In genomic region chr4:143362392-143363046, GRCh38 we compare ENCODE assay signal across 1 cellular context.
TF ChIP-seq lines count a peak whose summit lies in the region.

No MANE protein-coding gene starts in this region.

TF ChIP-seq in K562, 482 proteins besides CTCF, POLR2A, EP300 and RAD21 (continued from another document):
- TF ChIP-seq HIVEP1 (CRISPR knock-in tag; IDR thresholded peaks at IDR 0.05) (peak; percentile 78; the same call in 1 of the 2 replicates), NR2C1 (IDR thresholded peaks at IDR 0.05) (no peak), NR2C1 (tag; IDR thresholded peaks at IDR 0.05) (peak; percentile 81), PTTG1 (tag; IDR thresholded peaks at IDR 0.05; ENCODE audit: low read depth) (peak; percentile 83), CBX5 (IDR thresholded peaks at IDR 0.05; ENCODE audit: borderline replicate concordance, low read depth) (no peak), ZNF444 (CRISPR knock-in tag; IDR thresholded peaks at IDR 0.05) (0 out of 2 replicates have a peak, but pooled peaks have one; percentile 57), ZNF589 (CRISPR knock-in tag; IDR thresholded peaks at IDR 0.05; ENCODE audit: low read depth) (0 out of 2 replicates have a peak, but pooled peaks have one; percentile 54), NFXL1 (CRISPR knock-in tag; IDR thresholded peaks at IDR 0.05) (peak; percentile 54; the same call in 1 of the 2 replicates), STAT5A (IDR thresholded peaks at IDR 0.05; ENCODE audit: borderline replicate concordance, low read length) (peak; percentile 72), GTF2A2 (tag; IDR thresholded peaks at IDR 0.05) (peak; percentile 80), KLF13 (tag; IDR thresholded peaks at IDR 0.05; ENCODE audit: borderline replicate concordance, low read depth) (0 out of 2 replicates have a peak, but pooled peaks have one; percentile 28), ZNF766 (CRISPR knock-in tag; conservative IDR thresholded peaks at IDR 0.05) (0 out of 2 replicates have a peak, but pooled peaks have one; percentile 35), ZNF668 (CRISPR knock-in tag; IDR thresholded peaks at IDR 0.05) (peak; percentile 77), KLF6 (CRISPR knock-in tag; IDR thresholded peaks at IDR 0.05; ENCODE audit: borderline replicate concordance) (peak; percentile 65; the same call in 1 of the 2 replicates), SRSF9 (IDR thresholded peaks at IDR 0.05; ENCODE audit: borderline replicate concordance, low read depth, low read length) (no peak), SMAD3 (CRISPR knock-in tag; conservative IDR thresholded peaks at IDR 0.05) (peak; percentile 61; the same call in 1 of the 2 replicates), ARNT (IDR thresholded peaks at IDR 0.05) (no peak), HINFP (tag; conservative IDR thresholded peaks at IDR 0.05; ENCODE audit: low read depth) (no peak), ZNF77 (CRISPR knock-in tag; IDR thresholded peaks at IDR 0.05) (no peak), MEF2D (tag; conservative IDR thresholded peaks at IDR 0.05; ENCODE audit: low read depth) (peak; percentile 83; the same call in 1 of the 2 replicates), ZNF740 (CRISPR knock-in tag; IDR thresholded peaks at IDR 0.05) (no peak), ZNF740 (tag; IDR thresholded peaks at IDR 0.05) (peak in 1 of 2 experiments; percentile 91; a peak in 2 of 4 replicates), ZBTB34 (CRISPR knock-in tag; IDR thresholded peaks at IDR 0.05) (peak; percentile 52; the same call in 1 of the 2 replicates), ZNF592 (IDR thresholded peaks at IDR 0.05) (peak; percentile 98), ARHGAP35 (IDR thresholded peaks at IDR 0.05; ENCODE audit: partially characterized antibody) (no peak), SMARCA4 (IDR thresholded peaks at IDR 0.05) (no peak), TAF15 (IDR thresholded peaks at IDR 0.05; ENCODE audit: low read depth, low read length) (no peak), ZNF57 (CRISPR knock-in tag; IDR thresholded peaks at IDR 0.05) (no peak)
